In the genomic region with DNA sequence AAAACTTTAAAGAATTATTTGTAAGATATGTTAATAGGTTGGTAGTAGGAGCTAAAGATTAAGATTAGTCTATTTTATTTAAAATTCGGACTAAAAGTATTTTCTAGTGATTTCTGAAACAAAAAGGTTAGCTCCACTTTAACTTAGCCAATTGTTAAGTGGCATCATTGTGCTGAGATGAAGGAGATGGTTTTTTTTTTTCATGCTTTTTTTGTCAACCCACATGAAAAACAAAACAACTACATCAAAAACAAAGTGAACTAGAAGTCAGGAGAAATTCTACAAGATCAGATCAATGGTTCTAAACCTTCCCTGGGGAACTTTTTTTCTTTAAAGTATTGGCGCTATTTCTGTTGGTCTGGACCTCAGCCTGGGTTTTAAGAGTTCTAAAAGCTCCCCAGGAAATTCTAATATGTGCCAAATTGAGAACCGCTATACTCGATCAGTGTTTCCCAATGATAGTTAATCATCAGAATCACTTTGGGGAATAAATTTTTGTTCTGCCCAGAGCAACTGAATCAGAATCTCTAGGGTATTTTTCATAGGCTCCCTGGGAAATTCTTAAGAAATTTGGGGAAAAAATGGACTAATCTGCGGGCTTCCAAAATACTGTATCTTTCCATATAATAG, we compare ENCODE assay signal across 14 cellular contexts. TPM values are rescaled to one million over a fixed set of nuclear protein-coding genes. Genes with fewer than 3 reads are reported as not detected.
A peak's percentile ranks its signal among the peaks of the same experiment; 100 is the strongest.
DNase-seq lines count a peak whose midpoint lies in the region; ATAC-seq and TF ChIP-seq lines count a peak whose summit lies in the region.
"Had no signal": no experiment of that assay in that cellular context is flagged by ENCODE, and none has a peak within 500 bp of the region (broad histone marks: within the 10 kb centered on the region; RNA-seq: fewer than 3 reads in every experiment).

No MANE protein-coding gene starts in this region.

- no peak overlapping the region for H3K4me3 ChIP-seq in right atrium auricular region
- H3K4me3 ChIP-seq in SK-N-MC: peak overlapping the region; percentile 88; the same call in 1 of the 2 replicates
- no peak overlapping the region for H3K4me3 ChIP-seq in thoracic aorta

- DNase-seq in right atrium auricular region (ENCODE audit: low spot score) (no peak), cardiac septum (ENCODE audit: low spot score) (no peak), SK-N-MC (ENCODE audit: low read depth, low spot score) (no peak), medulla oblongata (ENCODE audit: extremely low spot score) (peak; percentile 13), thoracic aorta (ENCODE audit: low spot score) (no peak), NCI-H524 (lab: John Stamatoyannopoulos, UW) (no peak), germinal center (ENCODE audit: low spot score) (no peak)
- DNase-seq: activated effector memory CD4-positive, alpha-beta T cell treated with anti-CD3 and anti-CD28 coated beads, Interleukin-2, amount 50 U/mL, for 16 hours; Calu3; cortex of kidney; NCI-H1436 treated with DMSO at 0.1 percent for 48 hours; SJCRH30; stimulated activated CD4-positive, alpha-beta T cell treated with anti-CD3 and anti-CD28 coated beads, Interleukin-2, amount 100 ng/mL, for 24 hours had no signal

- no peaks in the 10 kb centered on the region for H3K36me3 ChIP-seq in right atrium auricular region
- no peaks in the 10 kb centered on the region for H3K36me3 ChIP-seq in SK-N-MC (ENCODE audit: insufficient read depth, low read length)
- no peaks in the 10 kb centered on the region for H3K36me3 ChIP-seq in thoracic aorta
- H3K36me3 ChIP-seq: SJCRH30 had no signal

- no peak overlapping the region for H3K9ac ChIP-seq in SK-N-MC (ENCODE audit: insufficient read length)

- H3K27me3 ChIP-seq in right atrium auricular region: no peaks in the 10 kb centered on the region
- no peaks in the 10 kb centered on the region for H3K27me3 ChIP-seq in thoracic aorta (replicated peaks; ENCODE audit: insufficient read depth)
- H3K27me3 ChIP-seq: SJCRH30 had no signal

- intact Hi-C loops in cardiac septum (cut with DNase I): no loop called here

- H3K9me3 ChIP-seq in right atrium auricular region (no peaks in the 10 kb centered on the region), SK-N-MC (ENCODE audit: low read depth, low read length) (no peaks in the 10 kb centered on the region), thoracic aorta (no peaks in the 10 kb centered on the region)
- H3K9me3 ChIP-seq: SJCRH30 had no signal

- TF ChIP-seq CTCF in right atrium auricular region (IDR thresholded peaks at IDR 0.05): no peak
- TF ChIP-seq CTCF in thoracic aorta (IDR thresholded peaks at IDR 0.05): no peak

- H3K27ac ChIP-seq in right atrium auricular region (peak overlapping the region; percentile 4 to 100), SK-N-MC (no peak overlapping the region), thoracic aorta (peak overlapping the region; percentile 27 to 100)
- H3K27ac ChIP-seq: SJCRH30 had no signal

- H3K4me1 ChIP-seq in right atrium auricular region: peaks cover 0 to 16% of the 10 kb centered on the region in 2 donors
- peaks cover 10 to 39% of the 10 kb centered on the region in 2 donors for H3K4me1 ChIP-seq in thoracic aorta (ENCODE audit: control insufficient read depth in 1 of 2, low read depth in 2 of 2)

- no peak for ATAC-seq in thoracic aorta (ENCODE audit: insufficient number of reproducible peaks, low FRiP score, low read depth)
- no peak for ATAC-seq in HG03439 (IDR thresholded peaks at IDR 0.05; ENCODE audit: unreplicated experiment)

RNA-seq across cellular contexts. Expression of gene ZC3H6, which starts 2.3 kb away (rescaled TPM):
- 10 to 100 TPM; 12.7 to 16.9 TPM for total RNA-seq in right atrium auricular region
- total RNA-seq in cardiac septum: 19.1 TPM
- total RNA-seq in thoracic aorta: 10 to 100 TPM in 1 of 2 donors, 1 to 10 TPM in 1; 6.9 to 10.6 TPM

RNA-seq across cellular contexts. Expression of gene ZC3H8, which starts 22.9 kb away (rescaled TPM):
- 1 to 10 TPM; 5.2 to 7.2 TPM for total RNA-seq in right atrium auricular region
- total RNA-seq in cardiac septum: 9.6 TPM
- total RNA-seq in thoracic aorta: 1 to 10 TPM; 2.4 to 5.3 TPM
